ENCODE assay signal across 1 cellular context in the genomic region with DNA sequence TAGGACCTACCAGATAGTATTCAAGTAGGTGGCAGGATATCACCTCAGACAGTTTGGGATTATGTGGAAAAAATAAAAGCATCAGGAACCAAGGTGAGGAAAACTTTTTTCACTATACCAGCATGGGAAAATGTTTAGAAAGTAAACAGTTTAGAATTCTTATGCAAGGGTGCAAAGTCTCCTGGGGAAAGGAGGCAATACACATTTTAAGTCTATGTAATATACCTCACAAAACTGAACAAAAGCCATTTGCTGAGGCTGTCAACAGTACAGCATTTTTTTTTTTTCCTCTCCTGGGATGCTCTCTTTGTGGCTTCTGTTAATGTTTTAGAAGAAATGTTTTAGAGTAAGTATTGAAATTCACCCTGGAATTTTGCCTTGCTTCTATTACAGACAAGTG.
TF ChIP-seq lines count a peak whose summit lies in the region.

No MANE protein-coding gene starts in this region.

TF ChIP-seq in HepG2, 621 proteins besides CTCF, POLR2A, EP300 and RAD21 (continued from another document and continues in another):
- TF ChIP-seq, protein P1, sequence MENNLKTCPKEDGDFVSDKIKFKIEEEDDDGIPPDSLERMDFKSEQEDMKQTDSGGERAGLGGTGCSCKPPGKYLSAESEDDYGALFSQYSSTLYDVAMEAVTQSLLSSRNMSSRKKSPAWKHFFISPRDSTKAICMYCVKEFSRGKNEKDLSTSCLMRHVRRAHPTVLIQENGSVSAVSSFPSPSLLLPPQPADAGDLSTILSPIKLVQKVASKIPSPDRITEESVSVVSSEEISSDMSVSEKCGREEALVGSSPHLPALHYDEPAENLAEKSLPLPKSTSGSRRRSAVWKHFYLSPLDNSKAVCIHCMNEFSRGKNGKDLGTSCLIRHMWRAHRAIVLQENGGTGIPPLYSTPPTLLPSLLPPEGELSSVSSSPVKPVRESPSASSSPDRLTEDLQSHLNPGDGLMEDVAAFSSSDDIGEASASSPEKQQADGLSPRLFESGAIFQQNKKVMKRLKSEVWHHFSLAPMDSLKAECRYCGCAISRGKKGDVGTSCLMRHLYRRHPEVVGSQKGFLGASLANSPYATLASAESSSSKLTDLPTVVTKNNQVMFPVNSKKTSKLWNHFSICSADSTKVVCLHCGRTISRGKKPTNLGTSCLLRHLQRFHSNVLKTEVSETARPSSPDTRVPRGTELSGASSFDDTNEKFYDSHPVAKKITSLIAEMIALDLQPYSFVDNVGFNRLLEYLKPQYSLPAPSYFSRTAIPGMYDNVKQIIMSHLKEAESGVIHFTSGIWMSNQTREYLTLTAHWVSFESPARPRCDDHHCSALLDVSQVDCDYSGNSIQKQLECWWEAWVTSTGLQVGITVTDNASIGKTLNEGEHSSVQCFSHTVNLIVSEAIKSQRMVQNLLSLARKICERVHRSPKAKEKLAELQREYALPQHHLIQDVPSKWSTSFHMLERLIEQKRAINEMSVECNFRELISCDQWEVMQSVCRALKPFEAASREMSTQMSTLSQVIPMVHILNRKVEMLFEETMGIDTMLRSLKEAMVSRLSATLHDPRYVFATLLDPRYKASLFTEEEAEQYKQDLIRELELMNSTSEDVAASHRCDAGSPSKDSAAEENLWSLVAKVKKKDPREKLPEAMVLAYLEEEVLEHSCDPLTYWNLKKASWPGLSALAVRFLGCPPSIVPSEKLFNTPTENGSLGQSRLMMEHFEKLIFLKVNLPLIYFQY (CRISPR knock-in tag; IDR thresholded peaks at IDR 0.05; ENCODE audit: borderline replicate concordance) = no peak
- TF ChIP-seq ZNF737 (CRISPR knock-in tag; IDR thresholded peaks at IDR 0.05; ENCODE audit: borderline replicate concordance) (no peak), ZNF564 (CRISPR knock-in tag; IDR thresholded peaks at IDR 0.05) (no peak), TBP (CRISPR knock-in tag; IDR thresholded peaks at IDR 0.05) (no peak), RFX3 (CRISPR knock-in tag; IDR thresholded peaks at IDR 0.05) (no peak), ZNF891 (CRISPR knock-in tag; IDR thresholded peaks at IDR 0.05) (no peak), CHCHD3 (CRISPR knock-in tag; IDR thresholded peaks at IDR 0.05) (no peak), NFYB (CRISPR knock-in tag; IDR thresholded peaks at IDR 0.05) (no peak), ZNF331 (CRISPR knock-in tag; IDR thresholded peaks at IDR 0.05) (peak; percentile 61; the same call in 1 of the 2 replicates), MATR3 (CRISPR knock-in tag; IDR thresholded peaks at IDR 0.05) (no peak), ARNT2 (CRISPR knock-in tag; IDR thresholded peaks at IDR 0.05; ENCODE audit: low read depth) (no peak), ZNF296 (CRISPR knock-in tag; conservative IDR thresholded peaks at IDR 0.05) (no peak), PRPF4 (IDR thresholded peaks at IDR 0.05; ENCODE audit: low read depth, low read length, poor library complexity, severe bottlenecking) (no peak), ZNF703 (CRISPR knock-in tag; IDR thresholded peaks at IDR 0.05; ENCODE audit: borderline replicate concordance) (no peak), GATA4 (IDR thresholded peaks at IDR 0.05; ENCODE audit: borderline replicate concordance, low read depth) (no peak), ETV6 (CRISPR knock-in tag; conservative IDR thresholded peaks at IDR 0.05) (no peak), NFIC (IDR thresholded peaks at IDR 0.05; ENCODE audit: low read length) (peak; percentile 61; the same call in 1 of the 2 replicates), SKI (IDR thresholded peaks at IDR 0.05; ENCODE audit: partially characterized antibody) (no peak), BHLHE40 (IDR thresholded peaks at IDR 0.05; ENCODE audit: low read length) (no peak), PHF8 (CRISPR knock-in tag; IDR thresholded peaks at IDR 0.05) (no peak), MEIS1 (CRISPR knock-in tag; IDR thresholded peaks at IDR 0.05; ENCODE audit: borderline replicate concordance) (no peak), EHMT2 (IDR thresholded peaks at IDR 0.05; ENCODE audit: borderline replicate concordance, low read depth, low read length) (no peak), ZKSCAN8 (CRISPR knock-in tag; IDR thresholded peaks at IDR 0.05; ENCODE audit: borderline replicate concordance) (peak; percentile 39; the same call in 1 of the 2 replicates), RCOR2 (CRISPR knock-in tag; IDR thresholded peaks at IDR 0.05) (peak; percentile 69; the same call in 1 of the 2 replicates), ZC3H13 (CRISPR knock-in tag; IDR thresholded peaks at IDR 0.05) (no peak), SOX13 (IDR thresholded peaks at IDR 0.05) (no peak), SOX13 (CRISPR knock-in tag; conservative IDR thresholded peaks at IDR 0.05 in 1 of 2, IDR thresholded peaks at IDR 0.05 in 1 of 2) (peak in 1 of 2 experiments; percentile 77; a peak in 2 of 4 replicates), ZNF431 (CRISPR knock-in tag; IDR thresholded peaks at IDR 0.05; ENCODE audit: borderline replicate concordance, low read depth) (no peak), ZNF557 (CRISPR knock-in tag; IDR thresholded peaks at IDR 0.05) (no peak), U2AF1 (optimal IDR thresholded peaks at IDR 0.05; ENCODE audit: low read depth, low read length) (no peak), ZNF12 (CRISPR knock-in tag; IDR thresholded peaks at IDR 0.05) (no peak), CENPT (CRISPR knock-in tag; IDR thresholded peaks at IDR 0.05; ENCODE audit: low read depth) (no peak), ZNF20 (CRISPR knock-in tag; IDR thresholded peaks at IDR 0.05) (no peak), GATAD2A (CRISPR knock-in tag; IDR thresholded peaks at IDR 0.05) (peak; percentile 96)
- TF ChIP-seq, protein P2, sequence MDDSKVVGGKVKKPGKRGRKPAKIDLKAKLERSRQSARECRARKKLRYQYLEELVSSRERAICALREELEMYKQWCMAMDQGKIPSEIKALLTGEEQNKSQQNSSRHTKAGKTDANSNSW (CRISPR knock-in tag; IDR thresholded peaks at IDR 0.05; ENCODE audit: borderline replicate concordance) = no peak
- TF ChIP-seq, protein P3, sequence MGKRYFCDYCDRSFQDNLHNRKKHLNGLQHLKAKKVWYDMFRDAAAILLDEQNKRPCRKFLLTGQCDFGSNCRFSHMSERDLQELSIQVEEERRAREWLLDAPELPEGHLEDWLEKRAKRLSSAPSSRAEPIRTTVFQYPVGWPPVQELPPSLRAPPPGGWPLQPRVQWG (CRISPR knock-in tag; IDR thresholded peaks at IDR 0.05; ENCODE audit: borderline replicate concordance, low read depth) = no peak
- TF ChIP-seq, protein P4, sequence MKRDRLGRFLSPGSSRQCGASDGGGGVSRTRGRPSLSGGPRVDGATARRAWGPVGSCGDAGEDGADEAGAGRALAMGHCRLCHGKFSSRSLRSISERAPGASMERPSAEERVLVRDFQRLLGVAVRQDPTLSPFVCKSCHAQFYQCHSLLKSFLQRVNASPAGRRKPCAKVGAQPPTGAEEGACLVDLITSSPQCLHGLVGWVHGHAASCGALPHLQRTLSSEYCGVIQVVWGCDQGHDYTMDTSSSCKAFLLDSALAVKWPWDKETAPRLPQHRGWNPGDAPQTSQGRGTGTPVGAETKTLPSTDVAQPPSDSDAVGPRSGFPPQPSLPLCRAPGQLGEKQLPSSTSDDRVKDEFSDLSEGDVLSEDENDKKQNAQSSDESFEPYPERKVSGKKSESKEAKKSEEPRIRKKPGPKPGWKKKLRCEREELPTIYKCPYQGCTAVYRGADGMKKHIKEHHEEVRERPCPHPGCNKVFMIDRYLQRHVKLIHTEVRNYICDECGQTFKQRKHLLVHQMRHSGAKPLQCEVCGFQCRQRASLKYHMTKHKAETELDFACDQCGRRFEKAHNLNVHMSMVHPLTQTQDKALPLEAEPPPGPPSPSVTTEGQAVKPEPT (CRISPR knock-in tag; IDR thresholded peaks at IDR 0.05; ENCODE audit: low read depth) = no peak
- TF ChIP-seq, protein P5, sequence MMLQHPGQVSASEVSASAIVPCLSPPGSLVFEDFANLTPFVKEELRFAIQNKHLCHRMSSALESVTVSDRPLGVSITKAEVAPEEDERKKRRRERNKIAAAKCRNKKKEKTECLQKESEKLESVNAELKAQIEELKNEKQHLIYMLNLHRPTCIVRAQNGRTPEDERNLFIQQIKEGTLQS (CRISPR knock-in tag; IDR thresholded peaks at IDR 0.05) = no peak
- TF ChIP-seq, protein P6, sequence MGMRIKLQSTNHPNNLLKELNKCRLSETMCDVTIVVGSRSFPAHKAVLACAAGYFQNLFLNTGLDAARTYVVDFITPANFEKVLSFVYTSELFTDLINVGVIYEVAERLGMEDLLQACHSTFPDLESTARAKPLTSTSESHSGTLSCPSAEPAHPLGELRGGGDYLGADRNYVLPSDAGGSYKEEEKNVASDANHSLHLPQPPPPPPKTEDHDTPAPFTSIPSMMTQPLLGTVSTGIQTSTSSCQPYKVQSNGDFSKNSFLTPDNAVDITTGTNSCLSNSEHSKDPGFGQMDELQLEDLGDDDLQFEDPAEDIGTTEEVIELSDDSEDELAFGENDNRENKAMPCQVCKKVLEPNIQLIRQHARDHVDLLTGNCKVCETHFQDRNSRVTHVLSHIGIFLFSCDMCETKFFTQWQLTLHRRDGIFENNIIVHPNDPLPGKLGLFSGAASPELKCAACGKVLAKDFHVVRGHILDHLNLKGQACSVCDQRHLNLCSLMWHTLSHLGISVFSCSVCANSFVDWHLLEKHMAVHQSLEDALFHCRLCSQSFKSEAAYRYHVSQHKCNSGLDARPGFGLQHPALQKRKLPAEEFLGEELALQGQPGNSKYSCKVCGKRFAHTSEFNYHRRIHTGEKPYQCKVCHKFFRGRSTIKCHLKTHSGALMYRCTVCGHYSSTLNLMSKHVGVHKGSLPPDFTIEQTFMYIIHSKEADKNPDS (CRISPR knock-in tag; IDR thresholded peaks at IDR 0.05) = no peak
- TF ChIP-seq, protein P7, sequence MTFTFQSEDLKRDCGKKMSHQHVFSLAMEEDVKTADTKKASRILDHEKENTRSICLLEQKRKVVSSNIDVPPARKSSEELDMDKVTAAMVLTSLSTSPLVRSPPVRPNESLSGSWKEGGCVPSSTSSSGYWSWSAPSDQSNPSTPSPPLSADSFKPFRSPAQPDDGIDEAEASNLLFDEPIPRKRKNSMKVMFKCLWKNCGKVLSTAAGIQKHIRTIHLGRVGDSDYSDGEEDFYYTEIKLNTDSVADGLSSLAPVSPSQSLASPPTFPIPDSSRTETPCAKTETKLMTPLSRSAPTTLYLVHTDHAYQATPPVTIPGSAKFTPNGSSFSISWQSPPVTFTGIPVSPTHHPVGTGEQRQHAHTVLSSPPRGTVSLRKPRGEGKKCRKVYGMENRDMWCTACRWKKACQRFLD (CRISPR knock-in tag; IDR thresholded peaks at IDR 0.05; ENCODE audit: borderline replicate concordance) = no peak
- TF ChIP-seq, protein P8, sequence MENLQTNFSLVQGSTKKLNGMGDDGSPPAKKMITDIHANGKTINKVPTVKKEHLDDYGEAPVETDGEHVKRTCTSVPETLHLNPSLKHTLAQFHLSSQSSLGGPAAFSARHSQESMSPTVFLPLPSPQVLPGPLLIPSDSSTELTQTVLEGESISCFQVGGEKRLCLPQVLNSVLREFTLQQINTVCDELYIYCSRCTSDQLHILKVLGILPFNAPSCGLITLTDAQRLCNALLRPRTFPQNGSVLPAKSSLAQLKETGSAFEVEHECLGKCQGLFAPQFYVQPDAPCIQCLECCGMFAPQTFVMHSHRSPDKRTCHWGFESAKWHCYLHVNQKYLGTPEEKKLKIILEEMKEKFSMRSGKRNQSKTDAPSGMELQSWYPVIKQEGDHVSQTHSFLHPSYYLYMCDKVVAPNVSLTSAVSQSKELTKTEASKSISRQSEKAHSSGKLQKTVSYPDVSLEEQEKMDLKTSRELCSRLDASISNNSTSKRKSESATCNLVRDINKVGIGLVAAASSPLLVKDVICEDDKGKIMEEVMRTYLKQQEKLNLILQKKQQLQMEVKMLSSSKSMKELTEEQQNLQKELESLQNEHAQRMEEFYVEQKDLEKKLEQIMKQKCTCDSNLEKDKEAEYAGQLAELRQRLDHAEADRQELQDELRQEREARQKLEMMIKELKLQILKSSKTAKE (CRISPR knock-in tag; IDR thresholded peaks at IDR 0.05; ENCODE audit: borderline replicate concordance) = no peak
- TF ChIP-seq, protein P9, sequence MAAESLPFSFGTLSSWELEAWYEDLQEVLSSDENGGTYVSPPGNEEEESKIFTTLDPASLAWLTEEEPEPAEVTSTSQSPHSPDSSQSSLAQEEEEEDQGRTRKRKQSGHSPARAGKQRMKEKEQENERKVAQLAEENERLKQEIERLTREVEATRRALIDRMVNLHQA (CRISPR knock-in tag; IDR thresholded peaks at IDR 0.05) = no peak
- TF ChIP-seq, protein P10, sequence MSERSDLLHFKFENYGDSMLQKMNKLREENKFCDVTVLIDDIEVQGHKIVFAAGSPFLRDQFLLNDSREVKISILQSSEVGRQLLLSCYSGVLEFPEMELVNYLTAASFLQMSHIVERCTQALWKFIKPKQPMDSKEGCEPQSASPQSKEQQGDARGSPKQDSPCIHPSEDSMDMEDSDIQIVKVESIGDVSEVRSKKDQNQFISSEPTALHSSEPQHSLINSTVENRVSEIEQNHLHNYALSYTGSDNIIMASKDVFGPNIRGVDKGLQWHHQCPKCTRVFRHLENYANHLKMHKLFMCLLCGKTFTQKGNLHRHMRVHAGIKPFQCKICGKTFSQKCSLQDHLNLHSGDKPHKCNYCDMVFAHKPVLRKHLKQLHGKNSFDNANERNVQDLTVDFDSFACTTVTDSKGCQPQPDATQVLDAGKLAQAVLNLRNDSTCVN (CRISPR knock-in tag; IDR thresholded peaks at IDR 0.05; ENCODE audit: borderline replicate concordance) = no peak
- TF ChIP-seq, protein P11, sequence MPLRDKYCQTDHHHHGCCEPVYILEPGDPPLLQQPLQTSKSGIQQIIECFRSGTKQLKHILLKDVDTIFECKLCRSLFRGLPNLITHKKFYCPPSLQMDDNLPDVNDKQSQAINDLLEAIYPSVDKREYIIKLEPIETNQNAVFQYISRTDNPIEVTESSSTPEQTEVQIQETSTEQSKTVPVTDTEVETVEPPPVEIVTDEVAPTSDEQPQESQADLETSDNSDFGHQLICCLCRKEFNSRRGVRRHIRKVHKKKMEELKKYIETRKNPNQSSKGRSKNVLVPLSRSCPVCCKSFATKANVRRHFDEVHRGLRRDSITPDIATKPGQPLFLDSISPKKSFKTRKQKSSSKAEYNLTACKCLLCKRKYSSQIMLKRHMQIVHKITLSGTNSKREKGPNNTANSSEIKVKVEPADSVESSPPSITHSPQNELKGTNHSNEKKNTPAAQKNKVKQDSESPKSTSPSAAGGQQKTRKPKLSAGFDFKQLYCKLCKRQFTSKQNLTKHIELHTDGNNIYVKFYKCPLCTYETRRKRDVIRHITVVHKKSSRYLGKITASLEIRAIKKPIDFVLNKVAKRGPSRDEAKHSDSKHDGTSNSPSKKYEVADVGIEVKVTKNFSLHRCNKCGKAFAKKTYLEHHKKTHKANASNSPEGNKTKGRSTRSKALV (CRISPR knock-in tag; IDR thresholded peaks at IDR 0.05) = no peak
